ENCODE assay signal across 11 cellular contexts in genomic region chr22:50010676-50011446, GRCh38. TPM values are rescaled to one million over a fixed set of nuclear protein-coding genes. Genes with fewer than 3 reads are reported as not detected.
DNase-seq lines count a peak whose midpoint lies in the region; ATAC-seq and TF ChIP-seq lines count a peak whose summit lies in the region.
"Had no signal": no experiment of that assay in that cellular context is flagged by ENCODE, and none has a peak within 500 bp of the region (broad histone marks: within the 10 kb centered on the region; RNA-seq: fewer than 3 reads in every experiment).

No MANE protein-coding gene starts in this region.

- BruUV-seq in PC-9 (replicated peaks; lab: Mats Ljungman, UMichigan) = no TSS peak

- intact Hi-C loops in CD4-positive, alpha-beta memory T cell (cut with micrococcal nuclease) = loop anchor here (10.0 kb wide), 1 partner anchor 186 kb away; the partner anchor contains the start of gene BRD1
- intact Hi-C loops in left colon (cut with DNase I, micrococcal nuclease) (no loop called here), PC-9 (cut with micrococcal nuclease; ENCODE audit: unreplicated experiment) (no loop called here)

- H3K9ac ChIP-seq in SK-N-MC (ENCODE audit: insufficient read length) (no peak overlapping the region), GM23248 (no peak overlapping the region)
- H3K9ac ChIP-seq: BLaER1 treated with 17β-estradiol and CSF1 and Interleukin-3, amounts not matched to agents 10 nM and 100 nM had no signal

- no peak for TF ChIP-seq CTCF in nephron (IDR thresholded peaks at IDR 0.05; ENCODE audit: unreplicated experiment in 3 of 3)
- TF ChIP-seq CTCF in PC-9 (conservative IDR thresholded peaks at IDR 0.05) = no peak

- H3K36me3 ChIP-seq in CD4-positive, alpha-beta memory T cell (ENCODE audit: insufficient read depth, low read length) = no peaks in the 10 kb centered on the region
- H3K36me3 ChIP-seq in SK-N-MC (ENCODE audit: insufficient read depth, low read length) (no peaks in the 10 kb centered on the region), PC-9 (ENCODE audit: low read depth) (no peaks in the 10 kb centered on the region), GM23248 (ENCODE audit: low read depth) (no peaks in the 10 kb centered on the region)
- H3K36me3 ChIP-seq: BLaER1 treated with 17β-estradiol and CSF1 and Interleukin-3, amounts not matched to agents 10 nM and 100 nM; left ventricle myocardium inferior had no signal

- H3K4me2 ChIP-seq in PC-9 (no peak overlapping the region), GM23248 (ENCODE audit: unreplicated experiment) (no peak overlapping the region)
- H3K4me2 ChIP-seq: BLaER1 treated with 17β-estradiol and CSF1 and Interleukin-3, amounts not matched to agents 10 nM and 100 nM had no signal

- H3K9me2 ChIP-seq in PC-9 (ENCODE audit: insufficient read depth) (no peaks in the 10 kb centered on the region), GM23248 (ENCODE audit: insufficient read depth) (no peaks in the 10 kb centered on the region)

- H2AFZ ChIP-seq in PC-9 (no peak overlapping the region), GM23248 (no peak overlapping the region)

- no peaks in the 10 kb centered on the region for H3K9me3 Mint-ChIP-seq in CD4-positive, alpha-beta memory T cell
- H3K9me3 Mint-ChIP-seq in activated naive CD8-positive, alpha-beta T cell (ENCODE audit: low read depth) = no peaks in the 10 kb centered on the region
- no peaks in the 10 kb centered on the region for H3K9me3 Mint-ChIP-seq in nephron

- no peaks in the 10 kb centered on the region for H3K27me3 ChIP-seq in CD4-positive, alpha-beta memory T cell (ENCODE audit: insufficient read depth, low read length)
- peaks cover 23% of the 10 kb centered on the region for H3K27me3 ChIP-seq in PC-9 (ENCODE audit: insufficient read depth, low read depth)
- peaks cover 48% of the 10 kb centered on the region for H3K27me3 ChIP-seq in GM23248 (replicated peaks; ENCODE audit: insufficient read depth)

- H3K4me1 Mint-ChIP-seq in CD4-positive, alpha-beta memory T cell = peaks cover 5 to 28% (median 16%) of the 10 kb centered on the region in 4 donors
- peaks cover 15% of the 10 kb centered on the region for H3K4me1 Mint-ChIP-seq in activated naive CD8-positive, alpha-beta T cell (ENCODE audit: low read depth)
- no peaks in the 10 kb centered on the region for H3K4me1 Mint-ChIP-seq in nephron

- in situ Hi-C loops in GM23248 (cut with MboI) = no loop called here

- no peaks in the 10 kb centered on the region for H3K36me3 Mint-ChIP-seq in CD4-positive, alpha-beta memory T cell
- no peaks in the 10 kb centered on the region for H3K36me3 Mint-ChIP-seq in activated naive CD8-positive, alpha-beta T cell
- no peaks in the 10 kb centered on the region for H3K36me3 Mint-ChIP-seq in nephron (ENCODE audit: low read depth)

- WGBS in GM23248 (ENCODE audit: low coverage in 1 of 2, low lambda C conversion rate in 2 of 2, missing lambda C conversion rate in 2 of 2), 2 experiments = 2 to 5% methylated on average over 17 to 34 of the region's 61 CpGs

- peak; percentile 52 to 84 (median 64) for DNase-seq in CD4-positive, alpha-beta memory T cell
- no peak for DNase-seq in SK-N-MC (ENCODE audit: low read depth, low spot score)
- DNase-seq in left colon = no peak
- no peak for DNase-seq in PC-9
- DNase-seq in GM23248 = no peak
- no peak for DNase-seq in NCI-H1417 treated with DMSO at 0.1 percent for 48 hours (lab: John Stamatoyannopoulos, UW)
- DNase-seq: NCI-H2171 had no signal

- H4K20me1 ChIP-seq in PC-9 (ENCODE audit: insufficient read depth) (0 out of 2 replicates have a peak, but pooled peaks cover 6% of the 10 kb centered on the region), GM23248 (ENCODE audit: insufficient read depth) (no peaks in the 10 kb centered on the region)

- H3K4me3 ChIP-seq in CD4-positive, alpha-beta memory T cell (ENCODE audit: low read length in 2 of 2) = no peak overlapping the region
- peak overlapping the region; percentile 64 for H3K4me3 ChIP-seq in SK-N-MC
- no peak overlapping the region for H3K4me3 ChIP-seq in PC-9
- H3K4me3 ChIP-seq in GM23248 = no peak overlapping the region
- H3K4me3 ChIP-seq: BLaER1 treated with 17β-estradiol and CSF1 and Interleukin-3, amounts not matched to agents 10 nM and 100 nM; left ventricle myocardium inferior had no signal

- H3F3A ChIP-seq in PC-9 (ENCODE audit: insufficient read depth, low read depth) = peaks cover 17% of the 10 kb centered on the region
- no peaks in the 10 kb centered on the region for H3F3A ChIP-seq in GM23248 (ENCODE audit: insufficient read depth)

- no peaks in the 10 kb centered on the region for H3K79me2 ChIP-seq in PC-9 (ENCODE audit: low read depth)
- H3K79me2 ChIP-seq in GM23248 (ENCODE audit: insufficient read depth) = no peaks in the 10 kb centered on the region

- H3K4me3 Mint-ChIP-seq in CD4-positive, alpha-beta memory T cell = peak overlapping the region in 7 of 8 donors; percentile 21 to 79 (median 56)
- peak overlapping the region; percentile 79 for H3K4me3 Mint-ChIP-seq in activated naive CD8-positive, alpha-beta T cell
- peak overlapping the region in 2 of 3 experiments; percentile 26 to 54 for H3K4me3 Mint-ChIP-seq in nephron

- POLR2A ChIA-PET in CD4-positive, alpha-beta memory T cell (lab: Charles Lee; ENCODE audit: partially characterized antibody) = no interaction called here
- POLR2A ChIA-PET in PC-9 (lab: Charles Lee; ENCODE audit: unreplicated experiment) = no interaction called here

- H3K4me1 ChIP-seq in CD4-positive, alpha-beta memory T cell (ENCODE audit: insufficient read depth, low read length) = peaks cover 40% of the 10 kb centered on the region
- H3K4me1 ChIP-seq in PC-9 (replicated peaks; ENCODE audit: insufficient read depth) (peaks cover 18% of the 10 kb centered on the region; the same call in 1 of the 2 replicates), GM23248 (ENCODE audit: insufficient read depth) (no peaks in the 10 kb centered on the region)

- peak overlapping the region in 4 of 7 donors; percentile 46 to 77 (median 72) for H3K27ac Mint-ChIP-seq in CD4-positive, alpha-beta memory T cell
- H3K27ac Mint-ChIP-seq in activated naive CD8-positive, alpha-beta T cell = no peak overlapping the region
- H3K27ac Mint-ChIP-seq in nephron = no peak overlapping the region

- CTCF ChIA-PET in CD4-positive, alpha-beta memory T cell (lab: Charles Lee; ENCODE audit: partially characterized antibody) = no interaction called here
- CTCF ChIA-PET in PC-9 (lab: Charles Lee) = interaction anchor here (0.6 kb wide), 1 partner anchor 215 kb away, joined by 3 read pairs; no protein-coding TSS in a partner anchor

- H3K9me3 ChIP-seq in CD4-positive, alpha-beta memory T cell (ENCODE audit: control insufficient read depth in 1 of 2, low read length in 2 of 2) = no peaks in the 10 kb centered on the region
- H3K9me3 ChIP-seq in SK-N-MC (ENCODE audit: low read depth, low read length) (no peaks in the 10 kb centered on the region), PC-9 (ENCODE audit: insufficient read depth, low read depth) (no peaks in the 10 kb centered on the region), GM23248 (ENCODE audit: low read depth) (no peaks in the 10 kb centered on the region)
- H3K9me3 ChIP-seq: BLaER1 treated with 17β-estradiol and CSF1 and Interleukin-3, amounts not matched to agents 10 nM and 100 nM; left ventricle myocardium inferior had no signal

- peak overlapping the region; percentile 61 for H3K27ac ChIP-seq in CD4-positive, alpha-beta memory T cell (ENCODE audit: low read depth, low read length)
- H3K27ac ChIP-seq in SK-N-MC = no peak overlapping the region
- H3K27ac ChIP-seq in PC-9 = no peak overlapping the region
- no peak overlapping the region for H3K27ac ChIP-seq in GM23248
- H3K27ac ChIP-seq: BLaER1 treated with 17β-estradiol and CSF1 and Interleukin-3, amounts not matched to agents 10 nM and 100 nM; left ventricle myocardium inferior had no signal

- ATAC-seq in left colon = no peak

- H3K27me3 Mint-ChIP-seq in CD4-positive, alpha-beta memory T cell = peaks cover 1 to 8% of the 10 kb centered on the region in 2 donors
- H3K27me3 Mint-ChIP-seq in activated naive CD8-positive, alpha-beta T cell = peaks cover 2% of the 10 kb centered on the region
- H3K27me3 Mint-ChIP-seq in nephron (ENCODE audit: low read depth) = peaks cover 67% of the 10 kb centered on the region

RNA-seq across cellular contexts. Expression of gene IL17REL, which starts 1.7 kb away (rescaled TPM):
- not detected for total RNA-seq in CD4-positive, alpha-beta memory T cell
- polyA plus RNA-seq in CD4-positive, alpha-beta memory T cell = not detected
- total RNA-seq in left colon (under 1 TPM; 0.17 to 0.31 TPM), PC-9 (2021) (not detected in 2 replicates)
- total RNA-seq in GM23248 (2014; rRNA removed; shearing (Covaris generic)) = not detected in 2 replicates
- polyA plus RNA-seq in GM23248 (2016; fragmentation: Nextera tagmentation; extraction: Ambion mirVana) = not detected in 2 replicates
- total RNA-seq: left ventricle myocardium inferior had no signal

RNA-seq across cellular contexts. Expression of gene TTLL8, which starts 47.2 kb away (rescaled TPM):
- total RNA-seq in CD4-positive, alpha-beta memory T cell = not detected
- not detected for polyA plus RNA-seq in CD4-positive, alpha-beta memory T cell
- total RNA-seq in left colon (not detected), PC-9 (2021) (not detected in 2 replicates)
- not detected in 2 replicates for total RNA-seq in GM23248 (2014; rRNA removed; shearing (Covaris generic))
- polyA plus RNA-seq in GM23248 (2016; fragmentation: Nextera tagmentation; extraction: Ambion mirVana) = not detected in 2 replicates
- total RNA-seq: left ventricle myocardium inferior had no signal

RNA-seq across cellular contexts. Expression of gene PIM3, which starts 50.3 kb away (rescaled TPM):
- total RNA-seq in CD4-positive, alpha-beta memory T cell = 10 to 100 TPM; 58.8 to 62.3 TPM
- 10 to 100 TPM; 48.1 to 49.7 TPM for polyA plus RNA-seq in CD4-positive, alpha-beta memory T cell
- total RNA-seq in left colon (100 to 1,000 TPM in 1 of 2 donors, 10 to 100 TPM in 1; 45.6 to 201 TPM), PC-9 (2021) (67.0 and 84.8 TPM in 2 replicates)
- total RNA-seq in GM23248 (2014; rRNA removed; shearing (Covaris generic)) = 16.2 and 17.3 TPM in 2 replicates
- polyA plus RNA-seq in GM23248 (2016; fragmentation: Nextera tagmentation; extraction: Ambion mirVana) = 10.8 TPM in 2 replicates

Comparison
In these comparisons a context has a peak if more than half of its experiments do, and no peak if none do; other contexts are left out.
1. DNase-seq: peak in CD4-positive, alpha-beta memory T cell (5 of 5); none in SK-N-MC (single experiment), left colon (0 of 2), PC-9 (0 of 2), GM23248 (single experiment) and NCI-H1417 treated with DMSO at 0.1 percent for 48 hours (single experiment).
2. H3K27ac Mint-ChIP-seq: peak in CD4-positive, alpha-beta memory T cell (4 of 7); none in activated naive CD8-positive, alpha-beta T cell (single experiment) and nephron (0 of 3).
3. Peak in every context shown above with its lines, with median percentiles within 50 percentile points of each other: H3K4me3 Mint-ChIP-seq.